1 cellular context compared by ENCODE assay signal in genomic region chr12:124005736-124006581, GRCh38.
TF ChIP-seq lines count a peak whose summit lies in the region.

No MANE protein-coding gene starts in this region.

TF ChIP-seq in IMR-90, 13 proteins besides CTCF, POLR2A, EP300 and RAD21:
- no peak for TF ChIP-seq RFX5 (IDR thresholded peaks at IDR 0.05; ENCODE audit: low read depth, low read length)
- TF ChIP-seq SMC3 (IDR thresholded peaks at IDR 0.05; ENCODE audit: low read depth, low read length) = no peak
- TF ChIP-seq, protein P1, sequence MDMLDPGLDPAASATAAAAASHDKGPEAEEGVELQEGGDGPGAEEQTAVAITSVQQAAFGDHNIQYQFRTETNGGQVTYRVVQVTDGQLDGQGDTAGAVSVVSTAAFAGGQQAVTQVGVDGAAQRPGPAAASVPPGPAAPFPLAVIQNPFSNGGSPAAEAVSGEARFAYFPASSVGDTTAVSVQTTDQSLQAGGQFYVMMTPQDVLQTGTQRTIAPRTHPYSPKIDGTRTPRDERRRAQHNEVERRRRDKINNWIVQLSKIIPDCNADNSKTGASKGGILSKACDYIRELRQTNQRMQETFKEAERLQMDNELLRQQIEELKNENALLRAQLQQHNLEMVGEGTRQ (IDR thresholded peaks at IDR 0.05; ENCODE audit: low read depth, low read length) = no peak
- no peak for TF ChIP-seq MAFK (IDR thresholded peaks at IDR 0.05; ENCODE audit: low read depth, low read length)
- no peak for TF ChIP-seq NFE2L2 (IDR thresholded peaks at IDR 0.05; ENCODE audit: low read depth, low read length)
- no peak for TF ChIP-seq FOS (IDR thresholded peaks at IDR 0.05; ENCODE audit: low read depth, low read length)
- no peak for TF ChIP-seq BHLHE40 (IDR thresholded peaks at IDR 0.05; ENCODE audit: low read depth, low read length)
- no peak for TF ChIP-seq MXI1 (IDR thresholded peaks at IDR 0.05; ENCODE audit: borderline replicate concordance, low read depth, low read length)
- no peak for TF ChIP-seq CHD1 (IDR thresholded peaks at IDR 0.05; ENCODE audit: low read depth, low read length)
- no peak for TF ChIP-seq CEBPB (IDR thresholded peaks at IDR 0.05; ENCODE audit: low read depth, low read length)
- TF ChIP-seq RCOR1 (IDR thresholded peaks at IDR 0.05; ENCODE audit: insufficient replicate concordance, low read length) = no peak
- no peak for TF ChIP-seq MAZ (IDR thresholded peaks at IDR 0.05; ENCODE audit: borderline replicate concordance, low read depth, low read length)
- TF ChIP-seq ELK1 (IDR thresholded peaks at IDR 0.05; ENCODE audit: borderline replicate concordance, low read depth, low read length) = no peak
